Comparison of ENCODE assay signal across 20 cellular contexts in the genomic region with DNA sequence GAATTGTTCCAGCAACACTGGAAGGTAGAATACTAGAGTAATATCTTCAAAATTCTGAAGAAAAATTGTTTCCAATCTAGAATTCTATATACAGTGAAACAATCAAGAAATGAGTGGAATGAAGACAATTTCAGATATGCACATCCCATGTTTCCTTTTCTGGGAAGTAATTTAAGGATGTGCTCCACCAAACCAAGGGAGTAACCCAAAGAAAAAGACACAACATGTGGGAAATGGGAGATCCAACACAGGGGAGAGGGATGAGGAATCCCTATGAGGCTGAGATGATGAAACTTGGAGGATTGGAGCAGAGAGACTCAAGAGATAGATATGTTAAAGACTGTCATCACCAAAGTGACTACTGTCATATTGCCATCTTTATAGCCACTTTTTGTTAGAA. TPM values are rescaled to one million over a fixed set of nuclear protein-coding genes. Genes with fewer than 3 reads are reported as not detected.
DNase-seq lines count a peak whose midpoint lies in the region; ATAC-seq, FAIRE-seq and TF ChIP-seq lines count a peak whose summit lies in the region.
"Had no signal": no experiment of that assay in that cellular context is flagged by ENCODE, and none has a peak within 500 bp of the region (broad histone marks: within the 10 kb centered on the region; RNA-seq: fewer than 3 reads in every experiment).

No MANE protein-coding gene starts in this region.

- no peak overlapping the region for H2BK5ac ChIP-seq in mesenchymal stem cell (ENCODE audit: low read depth, low read length, poor library complexity, severe bottlenecking)

- no peaks in the 10 kb centered on the region for H3K36me3 Mint-ChIP-seq in dendritic cell treated with granulocyte-macrophage colony-stimulating factor and Interleukin-4, amounts not matched to agents 40 ng/mL and 50 ng/mL, for 4 days (ENCODE audit: low read depth)
- H3K36me3 Mint-ChIP-seq: CD4-positive, CD25-positive, alpha-beta regulatory T cell had no signal

- H3K9me3 ChIP-seq in A549 (peaks cover 14% of the 10 kb centered on the region), HEK293 (ENCODE audit: control insufficient read depth, insufficient read depth, low read depth, low read length) (no peaks in the 10 kb centered on the region), mesenchymal stem cell (ENCODE audit: control insufficient read depth, low read length) (peaks cover 6% of the 10 kb centered on the region), body of pancreas (peaks cover 0 to 4% (median 0%) of the 10 kb centered on the region in 3 donors)
- H3K9me3 ChIP-seq: BE2C had no signal

- CTCF ChIA-PET in A549 (lab: Yijun Ruan, JAX) (interaction anchor here (0.7 to 2.1 kb wide), 4 partner anchors 27 to 344 kb away, joined by 3 to 9 read pairs (median 6); no protein-coding TSS in a partner anchor), HEK293 (lab: Yijun Ruan, JAX) (no interaction called here)

- H3K36me3 ChIP-seq in HEK293 (ENCODE audit: control insufficient read depth in 2 of 2, insufficient read depth in 1 of 2, low read length in 2 of 2) (no peaks in the 10 kb centered on the region), mesenchymal stem cell (ENCODE audit: control insufficient read depth in 1 of 2, insufficient read depth in 2 of 2, low read depth in 1 of 2, low read length in 2 of 2) (no peaks in the 10 kb centered on the region), body of pancreas (replicated peaks in 1 of 2; ENCODE audit: insufficient read depth in 1 of 2, low read depth in 2 of 2) (no peaks in the 10 kb centered on the region)
- H3K36me3 ChIP-seq: BE2C had no signal

- H3K4me2 ChIP-seq in A549 (no peak overlapping the region), mesenchymal stem cell (ENCODE audit: low read length, poor library complexity, severe bottlenecking) (no peak overlapping the region)

- TF ChIP-seq EP300 in A549 (IDR thresholded peaks at IDR 0.05), result no peak

- H3K4ac ChIP-seq in mesenchymal stem cell (ENCODE audit: low read depth in 1 of 2, low read length in 2 of 2), result no peak overlapping the region

- peak overlapping the region; percentile 58 for H3K9ac ChIP-seq in mesenchymal stem cell (ENCODE audit: low read length)

- no peak overlapping the region for H4K91ac ChIP-seq in mesenchymal stem cell (ENCODE audit: low read length)

- no peak overlapping the region for H3K23ac ChIP-seq in mesenchymal stem cell (ENCODE audit: low read length in 2 of 2)

- no peak overlapping the region for H4K8ac ChIP-seq in mesenchymal stem cell (ENCODE audit: low read length)

- no peak overlapping the region for H2BK120ac ChIP-seq in mesenchymal stem cell (ENCODE audit: low read depth, low read length)

- H2AK5ac ChIP-seq in mesenchymal stem cell (ENCODE audit: low read length, severe bottlenecking), result no peak overlapping the region

- no peak overlapping the region for H3K4me3 ChIP-seq in A549
- H3K4me3 ChIP-seq in HEK293 (ENCODE audit: low read depth, low read length), result no peak overlapping the region
- H3K4me3 ChIP-seq in mesenchymal stem cell (ENCODE audit: insufficient read depth in 1 of 2, low read depth in 1 of 2, low read length in 2 of 2), result peak overlapping the region in 1 of 2 experiments; percentile 34
- no peak overlapping the region for H3K4me3 ChIP-seq in body of pancreas
- H3K4me3 ChIP-seq: GM12878 had no signal

- H3K27ac ChIP-seq in A549, result no peak overlapping the region
- H3K27ac ChIP-seq in HEK293 (ENCODE audit: extremely low read depth, low read depth, low read length), result no peak overlapping the region
- no peak overlapping the region for H3K27ac ChIP-seq in mesenchymal stem cell (ENCODE audit: low read length, poor library complexity, severe bottlenecking)
- H3K27ac ChIP-seq in caudate nucleus (ENCODE audit: low read depth, low read length), result no peak overlapping the region
- no peak overlapping the region for H3K27ac ChIP-seq in body of pancreas

- no peaks in the 10 kb centered on the region for H3K79me1 ChIP-seq in mesenchymal stem cell (replicated peaks; ENCODE audit: low read length, poor library complexity, severe bottlenecking)

- H2AFZ ChIP-seq in mesenchymal stem cell (ENCODE audit: low read depth, low read length), result no peak overlapping the region

- H3K14ac ChIP-seq in mesenchymal stem cell (ENCODE audit: low read length in 2 of 2), result no peak overlapping the region

- H2BK15ac ChIP-seq in mesenchymal stem cell (ENCODE audit: low read depth, poor library complexity, severe bottlenecking), result no peak overlapping the region

- TF ChIP-seq POLR2A in A549 (IDR thresholded peaks at IDR 0.05; ENCODE audit: low read length) (no peak), body of pancreas (IDR thresholded peaks at IDR 0.05) (no peak)

- no peak overlapping the region for H2BK12ac ChIP-seq in mesenchymal stem cell (ENCODE audit: low read length in 2 of 2)

- no peak for FAIRE-seq in A549 (lab: Jason Lieb, UNC)
- FAIRE-seq: GM12878, GM19239 had no signal

- POLR2A ChIA-PET in A549 (lab: Yijun Ruan, JAX) (no interaction called here), HEK293 (lab: Yijun Ruan, JAX) (no interaction called here)

- H3K27me3 ChIP-seq in mesenchymal stem cell (ENCODE audit: control insufficient read depth in 1 of 2, insufficient read depth in 1 of 2, low read length in 2 of 2), result peaks cover 0 to 9% of the 10 kb centered on the region in 2 experiments
- no peaks in the 10 kb centered on the region for H3K27me3 ChIP-seq in body of pancreas

- ATAC-seq in A549, result no peak
- ATAC-seq in HG03439 (IDR thresholded peaks at IDR 0.05; ENCODE audit: unreplicated experiment), result no peak
- no peak for ATAC-seq in body of pancreas
- ATAC-seq in left ventricle myocardium superior, result no peak
- ATAC-seq: GM12878 had no signal

- H3K4me1 ChIP-seq in A549, result 0 out of 3 replicates have a peak, but pooled peaks cover 3% of the 10 kb centered on the region
- H3K4me1 ChIP-seq in HEK293 (ENCODE audit: control insufficient read depth, insufficient read depth, low read length), result peaks cover 5% of the 10 kb centered on the region; the same call in 1 of the 2 replicates
- H3K4me1 ChIP-seq in mesenchymal stem cell (ENCODE audit: control insufficient read depth, insufficient read depth, low read depth, low read length), result no peaks in the 10 kb centered on the region
- no peaks in the 10 kb centered on the region for H3K4me1 ChIP-seq in body of pancreas

- no peak for TF ChIP-seq CTCF in A549 (IDR thresholded peaks at IDR 0.05)
- no peak for TF ChIP-seq CTCF in HEK293 (tag by site-specific recombination; IDR thresholded peaks at IDR 0.05)
- no peak for TF ChIP-seq CTCF in body of pancreas (IDR thresholded peaks at IDR 0.05)

- intact Hi-C loops in dendritic cell treated with granulocyte-macrophage colony-stimulating factor and Interleukin-4, amounts not matched to agents 40 ng/mL and 50 ng/mL, for 4 days (cut with micrococcal nuclease), result loop anchor here (5.0 kb wide), 1 partner anchor 37 kb away; no protein-coding TSS in a partner anchor
- intact Hi-C loops in body of pancreas (cut with DNase I) (no loop called here), left ventricle myocardium superior (cut with micrococcal nuclease) (no loop called here)

- H3K27ac Mint-ChIP-seq in dendritic cell treated with granulocyte-macrophage colony-stimulating factor and Interleukin-4, amounts not matched to agents 40 ng/mL and 50 ng/mL, for 4 days, result peak overlapping the region; percentile 25

- no peak for TF ChIP-seq RAD21 in A549 (conservative IDR thresholded peaks at IDR 0.05 in 1 of 2, IDR thresholded peaks at IDR 0.05 in 1 of 2)

- H3K27me3 Mint-ChIP-seq in dendritic cell treated with granulocyte-macrophage colony-stimulating factor and Interleukin-4, amounts not matched to agents 40 ng/mL and 50 ng/mL, for 4 days, result no peaks in the 10 kb centered on the region

- DNase-seq in A549 (ENCODE audit: low read depth in 1 of 2, low spot score in 1 of 2), result no peak
- no peak for DNase-seq in mesenchymal stem cell
- DNase-seq in caudate nucleus (lab: John Stamatoyannopoulos, UW), result no peak
- no peak for DNase-seq in body of pancreas
- no peak for DNase-seq in left ventricle myocardium superior
- DNase-seq: 8988T; BE2C; C1 segment of cervical spinal cord; CD4-positive, CD25-positive, alpha-beta regulatory T cell; CD8-positive, alpha-beta memory T cell; COR-L47; DMS 273 treated with DMSO at 0.1 percent for 48 hours; DMS53; DND-41; EL had no signal

- H3K4me3 Mint-ChIP-seq in dendritic cell treated with granulocyte-macrophage colony-stimulating factor and Interleukin-4, amounts not matched to agents 40 ng/mL and 50 ng/mL, for 4 days, result no peak overlapping the region
- H3K4me3 Mint-ChIP-seq: CD4-positive, CD25-positive, alpha-beta regulatory T cell; CD8-positive, alpha-beta memory T cell had no signal

- peaks cover 10% of the 10 kb centered on the region for H3K9me3 Mint-ChIP-seq in dendritic cell treated with granulocyte-macrophage colony-stimulating factor and Interleukin-4, amounts not matched to agents 40 ng/mL and 50 ng/mL, for 4 days
- H3K9me3 Mint-ChIP-seq: CD4-positive, CD25-positive, alpha-beta regulatory T cell had no signal

- H3K18ac ChIP-seq in mesenchymal stem cell (ENCODE audit: low read depth in 1 of 2, low read length in 2 of 2), result no peak overlapping the region

- H3K4me1 Mint-ChIP-seq in dendritic cell treated with granulocyte-macrophage colony-stimulating factor and Interleukin-4, amounts not matched to agents 40 ng/mL and 50 ng/mL, for 4 days (ENCODE audit: low read depth), result peaks cover 50% of the 10 kb centered on the region
- H3K4me1 Mint-ChIP-seq: CD8-positive, alpha-beta memory T cell had no signal

TF ChIP-seq in A549, 52 proteins besides CTCF, POLR2A, EP300 and RAD21:
- no peak for TF ChIP-seq KDM1A (IDR thresholded peaks at IDR 0.05; ENCODE audit: low read depth)
- 0 out of 2 replicates have a peak, but pooled peaks have one; percentile 2 for TF ChIP-seq ZNF302 (CRISPR knock-in tag; IDR thresholded peaks at IDR 0.05)

TF ChIP-seq in HEK293, 187 proteins besides CTCF, POLR2A, EP300 and RAD21:
- TF ChIP-seq ZNF670 (tag by site-specific recombination; IDR thresholded peaks at IDR 0.05; ENCODE audit: low read depth) (no peak), SETDB1 (IDR thresholded peaks at IDR 0.05; ENCODE audit: insufficient read length, low read length) (peak; percentile 80)

RNA-seq across cellular contexts. Expression of a gene that starts 9.8 kb away (rescaled TPM):
- polyA plus RNA-seq in A549 (2011; rRNA removed) (8.6 and 12.9 TPM in 2 replicates), A549 (2017; fragmentation: RNase III; extraction: RNeasy Plus Mini Kit Qiagen cat#74134 plus additional on column Dnase treatment) (8.2 to 9.4 TPM (median 8.8 TPM) in 3 replicates)
- polyA plus RNA-seq in A549 (2012; cell fraction: cytosol; rRNA removed), result 2.8 and 3.6 TPM in 2 replicates
- polyA plus RNA-seq in A549 (2012; cell fraction: nucleus; rRNA removed), result 2.0 and 3.6 TPM in 2 replicates
- 9.1 and 9.9 TPM in 2 replicates for polyA minus RNA-seq in A549 (2011; rRNA and poly(A)+ RNA removed)
- polyA plus RNA-seq in mesenchymal stem cell (2013, experiment 1 of 2), result 57.4 TPM
- 56.4 TPM for polyA plus RNA-seq in mesenchymal stem cell (2013, experiment 2 of 2)
- total RNA-seq in body of pancreas (1 to 10 TPM; 3.6 to 6.0 TPM), left ventricle myocardium superior (5.3 TPM)
